In the genomic region with DNA sequence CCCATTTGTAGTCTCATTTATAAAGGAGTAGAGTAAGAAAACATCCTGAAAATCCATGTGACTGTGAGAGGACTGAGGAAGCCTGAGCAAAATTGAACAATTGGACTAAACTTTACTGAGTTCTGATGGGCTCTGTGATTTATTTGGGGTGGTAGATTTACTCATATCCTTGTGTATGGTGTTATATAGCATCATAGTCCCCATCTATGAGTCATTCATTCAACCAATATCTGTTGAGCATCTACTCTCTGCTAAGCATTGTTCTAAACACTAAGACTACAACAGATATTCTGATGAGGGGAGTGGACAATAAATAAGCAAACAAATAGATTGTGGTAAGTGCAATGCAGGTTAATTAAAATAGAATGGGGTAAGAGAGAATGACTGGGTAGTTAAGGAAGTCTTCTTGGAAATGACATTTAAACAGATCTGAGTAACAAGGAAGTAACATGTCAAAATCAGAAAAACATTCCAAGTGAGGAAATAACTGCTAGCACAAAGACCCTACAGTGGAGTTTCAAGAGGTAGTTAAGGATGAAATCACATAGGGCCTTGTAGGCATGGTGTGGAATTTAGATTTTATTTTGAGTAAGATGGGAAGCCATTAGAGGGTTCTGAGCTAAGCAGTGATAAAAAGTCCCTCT, we compare ENCODE assay signal across 24 cellular contexts. TPM values are rescaled to one million over a fixed set of nuclear protein-coding genes. Genes with fewer than 3 reads are reported as not detected.
DNase-seq lines count a peak whose midpoint lies in the region; ATAC-seq and TF ChIP-seq lines count a peak whose summit lies in the region.
"Had no signal": no experiment of that assay in that cellular context is flagged by ENCODE, and none has a peak within 500 bp of the region (broad histone marks: within the 10 kb centered on the region; RNA-seq: fewer than 3 reads in every experiment).

No MANE protein-coding gene starts in this region.

- TF ChIP-seq CTCF in cardiac muscle cell (IDR thresholded peaks at IDR 0.05; ENCODE audit: low read depth, low read length) = no peak

- H3K27me3 Mint-ChIP-seq in activated T-helper 17 cell treated with anti-CD3 and anti-CD28 coated beads, Interleukin-2, amount 50 U/mL, for 72 hours = no peaks in the 10 kb centered on the region
- H3K27me3 Mint-ChIP-seq: dendritic cell treated with granulocyte-macrophage colony-stimulating factor and Interleukin-4, amounts not matched to agents 40 ng/mL and 50 ng/mL, for 4 days had no signal

- no peak overlapping the region for H3K4me3 Mint-ChIP-seq in activated T-helper 17 cell treated with anti-CD3 and anti-CD28 coated beads, Interleukin-2, amount 50 U/mL, for 72 hours
- H3K4me3 Mint-ChIP-seq: CD14-positive monocyte; dendritic cell treated with granulocyte-macrophage colony-stimulating factor and Interleukin-4, amounts not matched to agents 40 ng/mL and 50 ng/mL, for 4 days; mesothelial cell of epicardium; nephron; WTC11 had no signal

- no peaks in the 10 kb centered on the region for H3K4me1 Mint-ChIP-seq in activated T-helper 17 cell treated with anti-CD3 and anti-CD28 coated beads, Interleukin-2, amount 50 U/mL, for 72 hours
- H3K4me1 Mint-ChIP-seq: mesothelial cell of epicardium, nephron, WTC11 had no signal

- DNase-seq in cardiac muscle cell (ENCODE audit: low read depth in 1 of 2, low spot score in 1 of 2) = peak in 1 of 2 donors; percentile 3
- DNase-seq in left cardiac atrium = no peak
- DNase-seq in activated T-cell treated with anti-CD3 and anti-CD28 coated beads, Interleukin-2, amount 50 U/mL, for 48 hours = no peak
- DNase-seq: erythroblast, posterior cingulate gyrus, sigmoid colon, T-helper 9 cell, testis had no signal

- peak overlapping the region; percentile 77 for H3K27ac ChIP-seq in cardiac muscle cell
- H3K27ac ChIP-seq in iPS-20b (ENCODE audit: low read length) = no peak overlapping the region
- H3K27ac ChIP-seq: RWPE1, sigmoid colon, testis had no signal

- H3K27me3 ChIP-seq in cardiac muscle cell (no peaks in the 10 kb centered on the region), iPS-20b (ENCODE audit: insufficient read depth, low read length) (no peaks in the 10 kb centered on the region)
- H3K27me3 ChIP-seq: sigmoid colon, testis had no signal

- H3K4me1 ChIP-seq in cardiac muscle cell (ENCODE audit: low read depth) (peaks cover 23% of the 10 kb centered on the region), iPS-20b (ENCODE audit: insufficient read depth, low read length) (peaks cover 16% of the 10 kb centered on the region)
- H3K4me1 ChIP-seq: sigmoid colon, testis had no signal

- H3K36me3 ChIP-seq in cardiac muscle cell = peaks cover 42% of the 10 kb centered on the region
- H3K36me3 ChIP-seq in iPS-20b (ENCODE audit: insufficient read depth, low read depth, low read length) = peaks cover 57% of the 10 kb centered on the region

- no peak overlapping the region for H3K27ac Mint-ChIP-seq in activated T-helper 17 cell treated with anti-CD3 and anti-CD28 coated beads, Interleukin-2, amount 50 U/mL, for 72 hours
- H3K27ac Mint-ChIP-seq: activated T-helper 2 cell treated with anti-CD3 and anti-CD28 coated beads, Interferon-gamma antibody, Interleukin-2, Interleukin-4, amounts not matched to agents 10 μg/mL and 5 μg/mL and 100 μg/mL, durations not matched to agents 14 hours and 24 hours and 36 hours; dendritic cell treated with granulocyte-macrophage colony-stimulating factor and Interleukin-4, amounts not matched to agents 40 ng/mL and 50 ng/mL, for 4 days; mesothelial cell of epicardium; nephron; WTC11 had no signal

- intact Hi-C loops in left cardiac atrium (cut with DNase I) = no loop called here

- H3K9me3 ChIP-seq in cardiac muscle cell (ENCODE audit: low read depth) = no peaks in the 10 kb centered on the region
- H3K9me3 ChIP-seq in iPS-20b (ENCODE audit: insufficient read depth, low read depth, low read length) = no peaks in the 10 kb centered on the region
- H3K9me3 ChIP-seq: sigmoid colon, testis had no signal

- no peak for ATAC-seq in left cardiac atrium
- ATAC-seq in activated T-helper 17 cell treated with anti-CD3 and anti-CD28 coated beads, Interleukin-2, amount 50 U/mL, for 72 hours (replicated peaks) = peak; percentile 72
- ATAC-seq in GM18858 (IDR thresholded peaks at IDR 0.05; ENCODE audit: unreplicated experiment) = no peak
- no peak for ATAC-seq in HG03175 (IDR thresholded peaks at IDR 0.05; ENCODE audit: unreplicated experiment)
- ATAC-seq: GM12878, HepG2 had no signal

- H3K4me3 ChIP-seq in cardiac muscle cell (no peak overlapping the region), iPS-20b (ENCODE audit: low read length) (peak overlapping the region; percentile 37; the same call in 1 of the 2 replicates)
- H3K4me3 ChIP-seq: GM12878, sigmoid colon, testis had no signal

- no peaks in the 10 kb centered on the region for H3K9me3 Mint-ChIP-seq in activated T-helper 17 cell treated with anti-CD3 and anti-CD28 coated beads, Interleukin-2, amount 50 U/mL, for 72 hours
- H3K9me3 Mint-ChIP-seq: activated T-helper 2 cell treated with anti-CD3 and anti-CD28 coated beads, Interferon-gamma antibody, Interleukin-2, Interleukin-4, amounts not matched to agents 10 μg/mL and 5 μg/mL and 100 μg/mL, durations not matched to agents 14 hours and 24 hours and 36 hours; CD14-positive monocyte; dendritic cell treated with granulocyte-macrophage colony-stimulating factor and Interleukin-4, amounts not matched to agents 40 ng/mL and 50 ng/mL, for 4 days; mesothelial cell of epicardium; nephron; WTC11 had no signal

- H3K36me3 Mint-ChIP-seq in activated T-helper 17 cell treated with anti-CD3 and anti-CD28 coated beads, Interleukin-2, amount 50 U/mL, for 72 hours (ENCODE audit: low read depth) = peaks cover 25% of the 10 kb centered on the region

- no peak overlapping the region for H3K9ac ChIP-seq in iPS-20b (ENCODE audit: low read depth, low read length)

RNA-seq across cellular contexts. Expression of a gene that starts 36.3 kb away (rescaled TPM):
- total RNA-seq in cardiac muscle cell = not detected in 2 replicates
- 0.14 TPM in 1 of 2 replicates, not detected in the other for polyA plus RNA-seq in cardiac muscle cell
- total RNA-seq in left cardiac atrium = not detected
- not detected for total RNA-seq in activated T-helper 17 cell treated with anti-CD3 and anti-CD28 coated beads, Interleukin-2, amount 50 U/mL, for 72 hours
- total RNA-seq: activated T-helper 2 cell treated with anti-CD3 and anti-CD28 coated beads, Interferon-gamma antibody, Interleukin-2, Interleukin-4, amounts not matched to agents 10 μg/mL and 5 μg/mL and 100 μg/mL, durations not matched to agents 14 hours and 24 hours and 36 hours; cardiac septum; GM12878; kidney epithelial cell; NCI-H460; WTC11 had no signal
- polyA plus RNA-seq: CD14-positive monocyte, GM12878, HepG2, sigmoid colon had no signal
